In genomic region chr19:36604656-36605100, GRCh38 we compare ENCODE assay signal across 8 cellular contexts. TPM values are rescaled to one million over a fixed set of nuclear protein-coding genes. Genes with fewer than 3 reads are reported as not detected.
DNase-seq lines count a peak whose midpoint lies in the region; ATAC-seq and TF ChIP-seq lines count a peak whose summit lies in the region.

No MANE protein-coding gene starts in this region.

- no peak overlapping the region for H2BK120ac ChIP-seq in mesendoderm (ENCODE audit: low read depth, low read length)

- H3F3A ChIP-seq in GM23338 (replicated peaks; ENCODE audit: low read depth) = 0 out of 2 replicates have a peak, but pooled peaks cover 10% of the 10 kb centered on the region

- no peaks in the 10 kb centered on the region for H3K79me1 ChIP-seq in mesendoderm (ENCODE audit: low read length)

- no peak overlapping the region for H4K5ac ChIP-seq in mesendoderm (ENCODE audit: low read length)

- no peaks in the 10 kb centered on the region for H4K20me1 ChIP-seq in GM23338 (replicated peaks; ENCODE audit: insufficient read depth)

- peak overlapping the region; percentile 86 for H3K23ac ChIP-seq in mesendoderm (ENCODE audit: low read length)

- peak overlapping the region; percentile 81 for H3K4me3 Mint-ChIP-seq in GM23338
- H3K4me3 Mint-ChIP-seq in activated CD4-positive, alpha-beta memory T cell treated with anti-CD3 and anti-CD28 coated beads for 36 hours = peak overlapping the region; percentile 92

- H3K56ac ChIP-seq in mesendoderm (ENCODE audit: low read length) = peak overlapping the region; percentile 90

- H3K4me1 ChIP-seq in GM23338 (ENCODE audit: insufficient read depth) = peaks cover 6% of the 10 kb centered on the region
- no peaks in the 10 kb centered on the region for H3K4me1 ChIP-seq in mesendoderm (ENCODE audit: control insufficient read depth, low read depth, low read length)

- H3K27me3 ChIP-seq in GM23338 (ENCODE audit: insufficient read depth) = peaks cover 22% of the 10 kb centered on the region
- H3K27me3 ChIP-seq in mesendoderm (ENCODE audit: insufficient read depth, low read length, poor library complexity) = no peaks in the 10 kb centered on the region

- H3K79me2 ChIP-seq in GM23338 (replicated peaks; ENCODE audit: insufficient read depth) = peaks cover 10% of the 10 kb centered on the region; the same call in 1 of the 2 replicates
- no peaks in the 10 kb centered on the region for H3K79me2 ChIP-seq in mesendoderm (ENCODE audit: control insufficient read depth, insufficient read depth, low read length)

- no CpG with 5 or more reads among the region's 21 CpGs for WGBS in mesendoderm (ENCODE audit: extremely low coverage, insufficient coverage, low lambda C conversion rate)

- no peak overlapping the region for H2AK5ac ChIP-seq in mesendoderm (ENCODE audit: low read length)

- peaks cover 4% of the 10 kb centered on the region for H3K36me3 Mint-ChIP-seq in GM23338 (ENCODE audit: low read depth)
- H3K36me3 Mint-ChIP-seq in activated CD4-positive, alpha-beta memory T cell treated with anti-CD3 and anti-CD28 coated beads for 36 hours = peaks cover 36% of the 10 kb centered on the region

- POLR2A ChIA-PET in activated CD4-positive, alpha-beta memory T cell treated with anti-CD3 and anti-CD28 coated beads for 36 hours (lab: Charles Lee) = interaction anchor here (0.6 to 1.9 kb wide), 9 partner anchors 31 to 863 kb away, joined by 3 to 20 read pairs (median 5); partner anchors contain the start of genes ZFP14, ZNF146, ZNF345 and ZNF420

- H2BK15ac ChIP-seq in mesendoderm (replicated peaks; ENCODE audit: low read depth) = no peak overlapping the region

- H3K9me3 Mint-ChIP-seq in GM23338 = no peaks in the 10 kb centered on the region; the same call in 2 of the 3 replicates
- peaks cover 21% of the 10 kb centered on the region for H3K9me3 Mint-ChIP-seq in activated CD4-positive, alpha-beta memory T cell treated with anti-CD3 and anti-CD28 coated beads for 36 hours

- CTCF ChIA-PET in activated CD4-positive, alpha-beta memory T cell treated with anti-CD3 and anti-CD28 coated beads for 36 hours (lab: Charles Lee) = interaction anchor here (0.8 to 1.2 kb wide), 4 partner anchors 115 to 956 kb away, joined by 3 to 4 read pairs (median 3); partner anchors contain the start of genes ZNF146, ZNF565 and ZNF566

- peak overlapping the region; percentile 38 for H3K4ac ChIP-seq in mesendoderm (ENCODE audit: low read depth, low read length)

- H3K27me3 Mint-ChIP-seq in GM23338 (ENCODE audit: insufficient read depth, low read depth, poor library complexity) = peaks cover 19% of the 10 kb centered on the region
- no peaks in the 10 kb centered on the region for H3K27me3 Mint-ChIP-seq in activated CD4-positive, alpha-beta memory T cell treated with anti-CD3 and anti-CD28 coated beads for 36 hours

- H3K4me2 ChIP-seq in GM23338 (peak overlapping the region; percentile 97), mesendoderm (ENCODE audit: low read length) (peak overlapping the region; percentile 34)

- no peak overlapping the region for H4K8ac ChIP-seq in mesendoderm (ENCODE audit: low read depth, low read length)

- peak; percentile 77 for DNase-seq in Daoy (ENCODE audit: low read depth)
- DNase-seq in GM23338 (ENCODE audit: low spot score) = peak; percentile 24
- DNase-seq in NCI-H2029 (lab: John Stamatoyannopoulos, UW) = peak; percentile 40
- peak; percentile 94 for DNase-seq in activated CD4-positive, alpha-beta memory T cell treated with anti-CD3 and anti-CD28 coated beads for 36 hours
- DNase-seq in effector CD4-positive, alpha-beta T cell = peak; percentile 78
- peak; percentile 26 for DNase-seq in mesendoderm
- DNase-seq in stimulated activated CD8-positive, alpha-beta memory T cell treated with anti-CD3 and anti-CD28 coated beads, Interleukin-15, amount 100 ng/mL, for 24 hours (ENCODE audit: low read depth) = peak; percentile 74
- DNase-seq in NCI-H1694 treated with DMSO at 0.1 percent for 48 hours (lab: John Stamatoyannopoulos, UW) = no peak

- ATAC-seq in GM23338 = peak; percentile 61

- no peaks in the 10 kb centered on the region for H3K9me2 ChIP-seq in GM23338 (ENCODE audit: insufficient read depth)

- no peak overlapping the region for H3K27ac ChIP-seq in GM23338 (ENCODE audit: low read depth)
- H3K27ac ChIP-seq in mesendoderm (ENCODE audit: low read depth, low read length) = no peak overlapping the region

- H2BK5ac ChIP-seq in mesendoderm (ENCODE audit: low read length) = no peak overlapping the region

- no peak overlapping the region for H3K18ac ChIP-seq in mesendoderm (ENCODE audit: low read length)

- H2AFZ ChIP-seq in GM23338 = peak overlapping the region; percentile 98

- H3K9ac ChIP-seq in mesendoderm (ENCODE audit: low read length) = peak overlapping the region; percentile 84

- no peak overlapping the region for H3K27ac Mint-ChIP-seq in GM23338
- peak overlapping the region; percentile 95 for H3K27ac Mint-ChIP-seq in activated CD4-positive, alpha-beta memory T cell treated with anti-CD3 and anti-CD28 coated beads for 36 hours

- TF ChIP-seq CTCF in GM23338 (conservative IDR thresholded peaks at IDR 0.05; ENCODE audit: low read depth in 2 of 2) = no peak

- intact Hi-C loops in activated CD4-positive, alpha-beta memory T cell treated with anti-CD3 and anti-CD28 coated beads for 36 hours (cut with micrococcal nuclease) = loop anchor here (1.0 to 10.0 kb wide), 7 partner anchors 31 to 390 kb away; partner anchors contain the start of genes ZNF146, ZNF260, ZNF345 and ZNF529

- H3K36me3 ChIP-seq in GM23338 (ENCODE audit: insufficient read depth) (no peaks in the 10 kb centered on the region), mesendoderm (ENCODE audit: control insufficient read depth, insufficient read depth, low read length) (no peaks in the 10 kb centered on the region)

- H3K4me1 Mint-ChIP-seq in GM23338 = peaks cover 5% of the 10 kb centered on the region
- peaks cover 24% of the 10 kb centered on the region for H3K4me1 Mint-ChIP-seq in activated CD4-positive, alpha-beta memory T cell treated with anti-CD3 and anti-CD28 coated beads for 36 hours (ENCODE audit: low read depth)

- H3K4me3 ChIP-seq in GM23338 (peak overlapping the region; percentile 94), mesendoderm (ENCODE audit: low read length) (peak overlapping the region; percentile 76)

TF ChIP-seq in GM23338, 12 proteins besides CTCF, POLR2A, EP300 and RAD21:
- TF ChIP-seq NANOG (IDR thresholded peaks at IDR 0.05; ENCODE audit: borderline replicate concordance) = no peak
- no peak for TF ChIP-seq STAT1 (IDR thresholded peaks at IDR 0.05; ENCODE audit: unreplicated experiment)
- no peak for TF ChIP-seq EZH2 (IDR thresholded peaks at IDR 0.05; ENCODE audit: low read depth, unreplicated experiment)
- no peak for TF ChIP-seq ZNF331 (CRISPR knock-in tag; IDR thresholded peaks at IDR 0.05; ENCODE audit: low read depth)
- TF ChIP-seq, protein P1, sequence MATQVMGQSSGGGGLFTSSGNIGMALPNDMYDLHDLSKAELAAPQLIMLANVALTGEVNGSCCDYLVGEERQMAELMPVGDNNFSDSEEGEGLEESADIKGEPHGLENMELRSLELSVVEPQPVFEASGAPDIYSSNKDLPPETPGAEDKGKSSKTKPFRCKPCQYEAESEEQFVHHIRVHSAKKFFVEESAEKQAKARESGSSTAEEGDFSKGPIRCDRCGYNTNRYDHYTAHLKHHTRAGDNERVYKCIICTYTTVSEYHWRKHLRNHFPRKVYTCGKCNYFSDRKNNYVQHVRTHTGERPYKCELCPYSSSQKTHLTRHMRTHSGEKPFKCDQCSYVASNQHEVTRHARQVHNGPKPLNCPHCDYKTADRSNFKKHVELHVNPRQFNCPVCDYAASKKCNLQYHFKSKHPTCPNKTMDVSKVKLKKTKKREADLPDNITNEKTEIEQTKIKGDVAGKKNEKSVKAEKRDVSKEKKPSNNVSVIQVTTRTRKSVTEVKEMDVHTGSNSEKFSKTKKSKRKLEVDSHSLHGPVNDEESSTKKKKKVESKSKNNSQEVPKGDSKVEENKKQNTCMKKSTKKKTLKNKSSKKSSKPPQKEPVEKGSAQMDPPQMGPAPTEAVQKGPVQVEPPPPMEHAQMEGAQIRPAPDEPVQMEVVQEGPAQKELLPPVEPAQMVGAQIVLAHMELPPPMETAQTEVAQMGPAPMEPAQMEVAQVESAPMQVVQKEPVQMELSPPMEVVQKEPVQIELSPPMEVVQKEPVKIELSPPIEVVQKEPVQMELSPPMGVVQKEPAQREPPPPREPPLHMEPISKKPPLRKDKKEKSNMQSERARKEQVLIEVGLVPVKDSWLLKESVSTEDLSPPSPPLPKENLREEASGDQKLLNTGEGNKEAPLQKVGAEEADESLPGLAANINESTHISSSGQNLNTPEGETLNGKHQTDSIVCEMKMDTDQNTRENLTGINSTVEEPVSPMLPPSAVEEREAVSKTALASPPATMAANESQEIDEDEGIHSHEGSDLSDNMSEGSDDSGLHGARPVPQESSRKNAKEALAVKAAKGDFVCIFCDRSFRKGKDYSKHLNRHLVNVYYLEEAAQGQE (IDR thresholded peaks at IDR 0.05; ENCODE audit: unreplicated experiment) = no peak
- no peak for TF ChIP-seq JUNB (IDR thresholded peaks at IDR 0.05; ENCODE audit: unreplicated experiment)
- TF ChIP-seq POLR2AphosphoS5 (IDR thresholded peaks at IDR 0.05; ENCODE audit: low read depth) = no peak
- no peak for TF ChIP-seq EZH2phosphoT487 (IDR thresholded peaks at IDR 0.05; ENCODE audit: unreplicated experiment)

RNA-seq across cellular contexts. Expression of gene ZNF382, which starts 0.4 kb away (rescaled TPM):
- 3.0 and 7.4 TPM in 2 replicates for total RNA-seq in Daoy (2014; rRNA removed; shearing (Covaris generic))
- total RNA-seq in GM23338 (2014; rRNA removed; shearing (Covaris generic)) = 11.5 and 12.4 TPM in 2 replicates
- 3.2 and 3.8 TPM in 2 replicates for polyA plus RNA-seq in GM23338 (2016; fragmentation: Nextera tagmentation; extraction: Ambion mirVana)
- total RNA-seq in activated CD4-positive, alpha-beta memory T cell treated with anti-CD3 and anti-CD28 coated beads for 36 hours = 10 to 100 TPM; 10.9 to 14.8 TPM
- 2.3 TPM for polyA plus RNA-seq in mesendoderm (2013, experiment 1 of 2)
- polyA plus RNA-seq in mesendoderm (2013, experiment 2 of 2) = 2.2 TPM

RNA-seq across cellular contexts. Expression of gene ZNF529, which starts 31.6 kb away (rescaled TPM):
- 9.8 and 21.3 TPM in 2 replicates for total RNA-seq in Daoy (2014; rRNA removed; shearing (Covaris generic))
- 12.8 and 16.5 TPM in 2 replicates for total RNA-seq in GM23338 (2014; rRNA removed; shearing (Covaris generic))
- 6.1 and 9.2 TPM in 2 replicates for polyA plus RNA-seq in GM23338 (2016; fragmentation: Nextera tagmentation; extraction: Ambion mirVana)
- 10 to 100 TPM; 14.3 to 15.4 TPM for total RNA-seq in activated CD4-positive, alpha-beta memory T cell treated with anti-CD3 and anti-CD28 coated beads for 36 hours
- 7.5 TPM for polyA plus RNA-seq in mesendoderm (2013, experiment 1 of 2)
- polyA plus RNA-seq in mesendoderm (2013, experiment 2 of 2) = 7.7 TPM
